ENCODE assay signal across 1 cellular context in the genomic region with DNA sequence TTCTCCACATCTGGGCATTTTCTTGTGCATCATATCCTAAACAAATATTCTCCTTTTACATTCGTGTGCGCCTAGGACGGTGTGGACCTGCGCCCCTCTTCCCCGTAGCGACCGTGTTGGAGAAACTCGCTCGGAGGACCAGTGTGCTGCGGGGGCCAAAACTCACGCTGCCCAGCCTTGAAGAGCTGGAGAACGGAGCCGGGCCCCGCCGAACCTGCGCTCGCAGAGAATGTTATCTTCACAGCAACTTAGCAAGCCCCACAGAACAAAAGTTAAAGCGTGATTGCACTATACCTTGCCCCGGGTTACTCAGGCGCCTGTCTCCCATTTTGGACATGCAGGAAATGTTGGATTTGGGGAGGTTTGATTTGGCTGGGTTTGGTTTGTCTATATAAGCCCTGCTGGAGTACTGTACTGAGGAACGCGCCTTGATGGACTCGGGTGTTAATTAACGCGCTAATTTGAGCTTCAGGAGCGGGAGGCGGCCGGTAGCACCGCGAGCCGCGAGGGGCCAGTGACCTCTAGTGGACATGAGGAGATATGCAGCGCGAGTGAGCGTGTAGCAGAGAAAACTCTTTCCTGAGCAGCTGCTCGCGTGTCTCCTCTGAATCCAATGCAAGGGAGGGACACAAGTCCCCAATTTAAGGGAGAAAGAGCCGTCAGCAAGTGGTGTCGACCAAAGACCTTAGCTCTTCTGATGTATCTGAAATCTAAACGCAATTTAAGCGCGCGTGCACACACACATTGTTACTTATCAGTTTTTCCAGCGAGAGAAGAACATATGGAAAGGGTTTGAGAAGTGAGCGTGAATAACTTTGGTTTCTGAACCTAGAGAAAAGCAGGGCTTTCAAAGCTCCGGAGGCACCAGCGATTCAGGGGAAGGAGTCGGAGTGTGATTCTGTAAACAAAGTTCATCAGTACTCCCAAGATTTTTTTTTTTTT.
TF ChIP-seq lines count a peak whose summit lies in the region.

No MANE protein-coding gene starts in this region.

TF ChIP-seq in HEK293, 187 proteins besides CTCF, POLR2A, EP300 and RAD21 (continued from another document):
- TF ChIP-seq, protein P1, sequence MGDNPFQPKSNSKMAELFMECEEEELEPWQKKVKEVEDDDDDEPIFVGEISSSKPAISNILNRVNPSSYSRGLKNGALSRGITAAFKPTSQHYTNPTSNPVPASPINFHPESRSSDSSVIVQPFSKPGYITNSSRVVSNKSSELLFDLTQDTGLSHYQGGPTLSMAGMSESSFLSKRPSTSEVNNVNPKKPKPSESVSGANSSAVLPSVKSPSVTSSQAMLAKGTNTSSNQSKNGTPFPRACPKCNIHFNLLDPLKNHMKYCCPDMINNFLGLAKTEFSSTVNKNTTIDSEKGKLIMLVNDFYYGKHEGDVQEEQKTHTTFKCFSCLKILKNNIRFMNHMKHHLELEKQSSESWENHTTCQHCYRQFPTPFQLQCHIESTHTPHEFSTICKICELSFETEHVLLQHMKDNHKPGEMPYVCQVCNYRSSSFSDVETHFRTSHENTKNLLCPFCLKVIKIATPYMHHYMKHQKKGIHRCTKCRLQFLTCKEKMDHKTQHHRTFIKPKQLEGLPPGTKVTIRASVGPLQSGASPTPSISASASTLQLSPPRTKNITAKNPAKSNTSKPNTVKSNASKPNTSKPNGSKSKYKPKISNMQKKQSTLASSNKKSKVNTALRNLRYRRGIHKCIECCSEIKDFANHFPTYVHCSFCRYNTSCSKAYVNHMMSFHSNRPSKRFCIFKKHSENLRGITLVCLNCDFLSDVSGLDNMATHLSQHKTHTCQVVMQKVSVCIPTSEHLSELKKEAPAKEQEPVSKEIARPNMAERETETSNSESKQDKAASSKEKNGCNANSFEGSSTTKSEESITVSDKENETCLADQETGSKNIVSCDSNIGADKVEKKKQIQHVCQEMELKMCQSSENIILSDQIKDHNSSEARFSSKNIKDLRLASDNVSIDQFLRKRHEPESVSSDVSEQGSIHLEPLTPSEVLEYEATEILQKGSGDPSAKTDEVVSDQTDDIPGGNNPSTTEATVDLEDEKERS (tag by site-specific recombination; IDR thresholded peaks at IDR 0.05), result peak; percentile 60; the same call in 1 of the 2 replicates
- no peak for TF ChIP-seq ZNF623 (tag by site-specific recombination; IDR thresholded peaks at IDR 0.05)
- no peak for TF ChIP-seq ZSCAN23 (tag by site-specific recombination; IDR thresholded peaks at IDR 0.05)
- no peak for TF ChIP-seq ZNF112 (tag by site-specific recombination; IDR thresholded peaks at IDR 0.05)
TF ChIP-seq in HEK293: peak in this region for 26.
